Comparison of ENCODE assay signal across 24 cellular contexts in the genomic region with DNA sequence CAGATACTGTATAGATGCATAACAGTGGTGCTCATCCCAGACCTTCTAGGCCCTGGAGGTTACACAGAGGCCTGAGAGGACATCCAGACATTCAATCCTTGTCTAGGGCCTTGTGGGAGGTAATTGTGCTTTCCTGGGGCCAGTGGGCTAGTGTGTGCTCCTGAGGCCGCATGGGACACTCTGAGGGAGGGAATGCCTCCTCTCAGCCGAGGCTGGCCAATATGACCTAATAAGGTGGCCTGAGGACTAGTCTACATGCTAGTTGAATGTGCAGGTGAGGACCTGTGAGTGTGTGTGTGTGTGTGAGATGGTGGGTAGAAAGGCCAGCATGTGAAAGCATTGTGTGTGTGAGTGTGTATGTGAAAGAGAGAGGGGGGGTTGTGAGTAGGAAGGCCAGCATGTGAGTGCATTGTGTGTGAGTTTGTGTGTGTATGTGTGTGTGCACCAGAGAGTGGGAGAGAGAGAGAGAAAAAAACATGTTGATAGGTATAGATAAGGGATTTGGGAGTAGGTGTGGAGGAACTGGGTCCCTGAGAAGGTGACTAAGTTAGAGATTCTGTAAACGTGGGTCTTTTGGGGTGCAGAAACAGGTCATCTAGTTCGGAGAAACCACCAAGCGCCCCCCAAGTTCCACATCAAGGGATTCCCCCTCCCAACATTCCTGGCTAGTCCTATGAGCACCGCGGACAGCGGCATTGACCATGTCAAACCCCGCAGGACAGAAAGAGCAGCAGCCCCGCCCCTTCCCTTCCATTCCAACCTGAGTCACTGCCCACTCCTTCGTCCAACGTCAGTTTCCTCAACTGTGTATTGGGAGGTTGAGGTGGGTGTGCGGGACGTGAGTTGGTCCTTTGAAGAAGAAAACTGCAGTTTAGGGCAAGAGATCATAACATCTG. TPM values are rescaled to one million over a fixed set of nuclear protein-coding genes. Genes with fewer than 3 reads are reported as not detected.
A peak's percentile ranks its signal among the peaks of the same experiment; 100 is the strongest.
DNase-seq lines count a peak whose midpoint lies in the region; ATAC-seq and TF ChIP-seq lines count a peak whose summit lies in the region.
"Had no signal": no experiment of that assay in that cellular context is flagged by ENCODE, and none has a peak within 500 bp of the region (broad histone marks: within the 10 kb centered on the region; RNA-seq: fewer than 3 reads in every experiment).

No MANE protein-coding gene starts in this region.

- 70 to 79% (median 71%) methylated on average over 14 of the region's 14 CpGs for WGBS in spleen, 5 donors

- H3K27ac ChIP-seq in cardiac muscle cell (no peak overlapping the region), right atrium auricular region (no peak overlapping the region), spleen (no peak overlapping the region)
- H3K27ac ChIP-seq: C4-2B, right lobe of liver, SJCRH30 had no signal

- intact Hi-C loops in spleen (cut with DNase I; ENCODE audit: low total_unique reads), result no loop called here

- DNase-seq in cardiac muscle cell (ENCODE audit: low read depth in 1 of 2, low spot score in 1 of 2) (peak; percentile 25 to 47), right atrium auricular region (ENCODE audit: low spot score) (no peak), amniotic epithelial cell (ENCODE audit: low read depth) (peak; percentile 27), kidney tubule cell (ENCODE audit: low spot score) (peak; percentile 15), spleen (peak; percentile 34), DMS153 (lab: John Stamatoyannopoulos, UW) (no peak)
- DNase-seq: activated CD4-positive, alpha-beta T cell treated with anti-CD3 and anti-CD28 coated beads for 48 hours; NCI-H187 treated with DMSO at 0.1 percent for 48 hours; NCI-H226; PC-3; SJCRH30; substantia nigra had no signal

- no peaks in the 10 kb centered on the region for H3K4me1 ChIP-seq in cardiac muscle cell (ENCODE audit: low read depth)
- H3K4me1 ChIP-seq in right atrium auricular region, result no peaks in the 10 kb centered on the region
- H3K4me1 ChIP-seq in spleen, result peaks cover 0 to 7% (median 0%) of the 10 kb centered on the region in 6 donors

- H3K36me3 ChIP-seq in cardiac muscle cell (no peaks in the 10 kb centered on the region), right atrium auricular region (no peaks in the 10 kb centered on the region), spleen (no peaks in the 10 kb centered on the region)
- H3K36me3 ChIP-seq: right lobe of liver, SJCRH30 had no signal

- H3K9me3 ChIP-seq in cardiac muscle cell (ENCODE audit: low read depth) (no peaks in the 10 kb centered on the region), right atrium auricular region (no peaks in the 10 kb centered on the region), spleen (no peaks in the 10 kb centered on the region)
- H3K9me3 ChIP-seq: right lobe of liver, SJCRH30 had no signal

- H3K4me3 ChIP-seq in cardiac muscle cell (no peak overlapping the region), right atrium auricular region (no peak overlapping the region), spleen (no peak overlapping the region)
- H3K4me3 ChIP-seq: right lobe of liver, SJCRH30 had no signal

- H3K27me3 ChIP-seq in cardiac muscle cell (peaks cover 41% of the 10 kb centered on the region), right atrium auricular region (no peaks in the 10 kb centered on the region), spleen (replicated peaks in 1 of 7) (peaks cover 0 to 25% (median 0%) of the 10 kb centered on the region in 7 donors)
- H3K27me3 ChIP-seq: right lobe of liver, SJCRH30 had no signal

- TF ChIP-seq CTCF in cardiac muscle cell (IDR thresholded peaks at IDR 0.05; ENCODE audit: low read depth, low read length) (no peak), right atrium auricular region (IDR thresholded peaks at IDR 0.05) (no peak), spleen (IDR thresholded peaks at IDR 0.05 in 8 of 11, conservative IDR thresholded peaks at IDR 0.05 in 3 of 11) (no peak)

- no peak for ATAC-seq in GM21619 (IDR thresholded peaks at IDR 0.05; ENCODE audit: unreplicated experiment)
- ATAC-seq in HG03571 (IDR thresholded peaks at IDR 0.05; ENCODE audit: unreplicated experiment), result no peak
- ATAC-seq: left colon; naive thymus-derived CD8-positive, alpha-beta T cell; PC-3; right lobe of liver had no signal

- no peak for TF ChIP-seq POLR2A in spleen (IDR thresholded peaks at IDR 0.05)

RNA-seq across cellular contexts. Expression of gene KRT81, which starts 9.7 kb away (rescaled TPM):
- total RNA-seq in cardiac muscle cell (not detected in 2 replicates), right atrium auricular region (not detected), spleen (not detected)
- polyA plus RNA-seq in cardiac muscle cell (not detected in 2 replicates), spleen (under 1 TPM in 2 of 3 donors, not detected in 1; 0.05 to 0.37 TPM)
- total RNA-seq: activated T-helper 1 cell treated with anti-CD3 and anti-CD28 coated beads, Interleukin-12 subunit alpha, Interleukin-12 subunit beta, Interleukin-2, Interleukin-4 antibody, amounts not matched to agents 30 ng/mL and 10 ng/mL and 1 ng/mL, durations not matched to agents 14 hours and 24 hours and 36 hours; glomerular endothelial cell; HT-29; left colon; naive thymus-derived CD8-positive, alpha-beta T cell; T-helper 1 cell treated with Interleukin-12 subunit alpha and Interleukin-12 subunit beta and Interleukin-4 antibody, amounts not matched to agents 30 ng/mL and 1 ng/mL, for 36 hours; urinary bladder had no signal
- polyA plus RNA-seq: naive thymus-derived CD8-positive, alpha-beta T cell; urinary bladder had no signal

RNA-seq across cellular contexts. Expression of gene KRT83, which starts 20.2 kb away (rescaled TPM):
- total RNA-seq in cardiac muscle cell, result not detected in 2 replicates
- polyA plus RNA-seq in cardiac muscle cell, result not detected in 2 replicates
- not detected for total RNA-seq in right atrium auricular region
- total RNA-seq in spleen, result not detected
- not detected for polyA plus RNA-seq in spleen
- total RNA-seq: activated T-helper 1 cell treated with anti-CD3 and anti-CD28 coated beads, Interleukin-12 subunit alpha, Interleukin-12 subunit beta, Interleukin-2, Interleukin-4 antibody, amounts not matched to agents 30 ng/mL and 10 ng/mL and 1 ng/mL, durations not matched to agents 14 hours and 24 hours and 36 hours; glomerular endothelial cell; left colon; naive thymus-derived CD8-positive, alpha-beta T cell; osteocyte; right lobe of liver; SJCRH30; T-helper 1 cell treated with Interleukin-12 subunit alpha and Interleukin-12 subunit beta and Interleukin-4 antibody, amounts not matched to agents 30 ng/mL and 1 ng/mL, for 36 hours; urinary bladder had no signal
- polyA plus RNA-seq: naive thymus-derived CD8-positive, alpha-beta T cell; urinary bladder had no signal

RNA-seq across cellular contexts. Expression of gene KRT86, which starts 26.6 kb away (rescaled TPM):
- total RNA-seq in cardiac muscle cell (0.14 TPM in 1 of 2 replicates, not detected in the other), right atrium auricular region (not detected), spleen (under 1 TPM in 2 of 7 donors, not detected in 5; 0.17 to 0.26 TPM)
- polyA plus RNA-seq in cardiac muscle cell (0.35 TPM in 1 of 2 replicates, not detected in the other), spleen (under 1 TPM in 2 of 3 donors, not detected in 1; 0.08 to 0.09 TPM)
- total RNA-seq: glomerular endothelial cell; naive thymus-derived CD8-positive, alpha-beta T cell; right lobe of liver; urinary bladder had no signal
- polyA plus RNA-seq: naive thymus-derived CD8-positive, alpha-beta T cell had no signal

Comparison
In these comparisons a context has a peak if more than half of its experiments do, and no peak if none do; other contexts are left out.
1. DNase-seq: peak in cardiac muscle cell (2 of 2), amniotic epithelial cell (single experiment), kidney tubule cell (single experiment) and spleen (single experiment); none in right atrium auricular region (single experiment) and DMS153 (single experiment).